Comparison of ENCODE assay signal across 1 cellular context in genomic region chr11:20592741-20593140, GRCh38.
TF ChIP-seq lines count a peak whose summit lies in the region.

No MANE protein-coding gene starts in this region.

TF ChIP-seq in GM23338, 12 proteins besides CTCF, POLR2A, EP300 and RAD21 (continued from another document):
- TF ChIP-seq, protein P1, sequence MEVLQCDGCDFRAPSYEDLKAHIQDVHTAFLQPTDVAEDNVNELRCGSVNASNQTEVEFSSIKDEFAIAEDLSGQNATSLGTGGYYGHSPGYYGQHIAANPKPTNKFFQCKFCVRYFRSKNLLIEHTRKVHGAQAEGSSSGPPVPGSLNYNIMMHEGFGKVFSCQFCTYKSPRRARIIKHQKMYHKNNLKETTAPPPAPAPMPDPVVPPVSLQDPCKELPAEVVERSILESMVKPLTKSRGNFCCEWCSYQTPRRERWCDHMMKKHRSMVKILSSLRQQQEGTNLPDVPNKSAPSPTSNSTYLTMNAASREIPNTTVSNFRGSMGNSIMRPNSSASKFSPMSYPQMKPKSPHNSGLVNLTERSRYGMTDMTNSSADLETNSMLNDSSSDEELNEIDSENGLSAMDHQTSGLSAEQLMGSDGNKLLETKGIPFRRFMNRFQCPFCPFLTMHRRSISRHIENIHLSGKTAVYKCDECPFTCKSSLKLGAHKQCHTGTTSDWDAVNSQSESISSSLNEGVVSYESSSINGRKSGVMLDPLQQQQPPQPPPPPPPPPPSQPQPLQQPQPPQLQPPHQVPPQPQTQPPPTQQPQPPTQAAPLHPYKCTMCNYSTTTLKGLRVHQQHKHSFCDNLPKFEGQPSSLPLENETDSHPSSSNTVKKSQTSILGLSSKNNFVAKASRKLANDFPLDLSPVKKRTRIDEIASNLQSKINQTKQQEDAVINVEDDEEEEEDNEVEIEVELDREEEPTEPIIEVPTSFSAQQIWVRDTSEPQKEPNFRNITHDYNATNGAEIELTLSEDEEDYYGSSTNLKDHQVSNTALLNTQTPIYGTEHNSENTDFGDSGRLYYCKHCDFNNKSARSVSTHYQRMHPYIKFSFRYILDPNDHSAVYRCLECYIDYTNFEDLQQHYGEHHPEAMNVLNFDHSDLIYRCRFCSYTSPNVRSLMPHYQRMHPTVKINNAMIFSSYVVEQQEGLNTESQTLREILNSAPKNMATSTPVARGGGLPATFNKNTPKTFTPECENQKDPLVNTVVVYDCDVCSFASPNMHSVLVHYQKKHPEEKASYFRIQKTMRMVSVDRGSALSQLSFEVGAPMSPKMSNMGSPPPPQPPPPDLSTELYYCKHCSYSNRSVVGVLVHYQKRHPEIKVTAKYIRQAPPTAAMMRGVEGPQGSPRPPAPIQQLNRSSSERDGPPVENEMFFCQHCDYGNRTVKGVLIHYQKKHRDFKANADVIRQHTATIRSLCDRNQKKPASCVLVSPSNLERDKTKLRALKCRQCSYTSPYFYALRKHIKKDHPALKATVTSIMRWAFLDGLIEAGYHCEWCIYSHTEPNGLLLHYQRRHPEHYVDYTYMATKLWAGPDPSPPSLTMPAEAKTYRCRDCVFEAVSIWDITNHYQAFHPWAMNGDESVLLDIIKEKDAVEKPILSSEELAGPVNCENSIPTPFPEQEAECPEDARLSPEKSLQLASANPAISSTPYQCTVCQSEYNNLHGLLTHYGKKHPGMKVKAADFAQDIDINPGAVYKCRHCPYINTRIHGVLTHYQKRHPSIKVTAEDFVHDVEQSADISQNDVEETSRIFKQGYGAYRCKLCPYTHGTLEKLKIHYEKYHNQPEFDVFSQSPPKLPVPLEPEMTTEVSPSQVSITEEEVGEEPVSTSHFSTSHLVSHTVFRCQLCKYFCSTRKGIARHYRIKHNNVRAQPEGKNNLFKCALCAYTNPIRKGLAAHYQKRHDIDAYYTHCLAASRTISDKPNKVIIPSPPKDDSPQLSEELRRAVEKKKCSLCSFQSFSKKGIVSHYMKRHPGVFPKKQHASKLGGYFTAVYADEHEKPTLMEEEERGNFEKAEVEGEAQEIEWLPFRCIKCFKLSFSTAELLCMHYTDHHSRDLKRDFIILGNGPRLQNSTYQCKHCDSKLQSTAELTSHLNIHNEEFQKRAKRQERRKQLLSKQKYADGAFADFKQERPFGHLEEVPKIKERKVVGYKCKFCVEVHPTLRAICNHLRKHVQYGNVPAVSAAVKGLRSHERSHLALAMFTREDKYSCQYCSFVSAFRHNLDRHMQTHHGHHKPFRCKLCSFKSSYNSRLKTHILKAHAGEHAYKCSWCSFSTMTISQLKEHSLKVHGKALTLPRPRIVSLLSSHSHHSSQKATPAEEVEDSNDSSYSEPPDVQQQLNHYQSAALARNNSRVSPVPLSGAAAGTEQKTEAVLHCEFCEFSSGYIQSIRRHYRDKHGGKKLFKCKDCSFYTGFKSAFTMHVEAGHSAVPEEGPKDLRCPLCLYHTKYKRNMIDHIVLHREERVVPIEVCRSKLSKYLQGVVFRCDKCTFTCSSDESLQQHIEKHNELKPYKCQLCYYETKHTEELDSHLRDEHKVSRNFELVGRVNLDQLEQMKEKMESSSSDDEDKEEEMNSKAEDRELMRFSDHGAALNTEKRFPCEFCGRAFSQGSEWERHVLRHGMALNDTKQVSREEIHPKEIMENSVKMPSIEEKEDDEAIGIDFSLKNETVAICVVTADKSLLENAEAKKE (CRISPR knock-in tag; IDR thresholded peaks at IDR 0.05), result no peak
